Comparison of ENCODE assay signal across 10 cellular contexts in the genomic region with DNA sequence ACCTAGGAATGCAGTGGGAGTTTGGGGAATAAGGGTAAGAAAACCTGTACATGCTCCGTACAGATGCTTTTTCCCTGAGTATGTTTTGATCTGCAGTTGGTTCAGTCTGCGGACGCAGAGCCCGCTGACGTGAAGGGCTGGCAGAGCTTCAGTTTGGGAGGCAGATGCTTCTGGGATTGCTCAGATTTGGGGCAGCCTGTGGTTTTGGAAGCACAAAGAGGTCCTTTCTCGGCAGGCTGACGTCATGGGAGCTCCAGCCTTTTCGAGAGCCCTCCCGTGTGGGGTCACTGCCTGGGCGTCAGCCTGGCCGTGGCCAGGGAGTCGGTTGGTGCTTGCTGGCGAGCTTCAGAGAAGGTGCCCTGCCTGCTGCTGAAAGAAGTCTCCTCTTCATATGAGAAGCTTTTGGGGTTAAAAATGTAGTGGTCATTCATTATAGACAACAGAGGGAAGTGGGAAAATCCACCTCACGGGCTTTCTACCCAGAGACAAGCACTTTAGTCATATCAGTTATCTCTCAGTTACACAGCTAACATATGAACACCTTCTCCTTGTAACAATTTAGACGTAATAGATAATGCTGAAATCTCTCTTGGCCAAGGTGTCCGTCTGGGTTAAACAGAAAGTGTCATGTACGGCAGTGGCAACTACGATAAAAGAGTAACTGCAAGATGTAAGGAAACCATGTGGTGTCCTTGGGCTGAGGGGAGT. TPM values are rescaled to one million over a fixed set of nuclear protein-coding genes. Genes with fewer than 3 reads are reported as not detected.
DNase-seq lines count a peak whose midpoint lies in the region; FAIRE-seq and TF ChIP-seq lines count a peak whose summit lies in the region.
"Had no signal": no experiment of that assay in that cellular context is flagged by ENCODE, and none has a peak within 500 bp of the region (broad histone marks: within the 10 kb centered on the region; RNA-seq: fewer than 3 reads in every experiment).

No MANE protein-coding gene starts in this region.

- DNase-seq in ACHN (peak; percentile 92), MG63 (peak; percentile 96), epidermal melanocyte (ENCODE audit: insufficient read length, low spot score) (peak; percentile 68), D721Med (ENCODE audit: insufficient read length, low spot score) (no peak), retina (no peak), Caco-2 (no peak), NK-92 (lab: John Stamatoyannopoulos, UW; ENCODE audit: unreplicated experiment) (no peak)
- DNase-seq: H9, NCI-H2029 had no signal

- H3K9me3 ChIP-seq in MG63 (no peaks in the 10 kb centered on the region), muscle layer of duodenum (ENCODE audit: control insufficient read depth in 1 of 2, low read length in 2 of 2) (no peaks in the 10 kb centered on the region), Caco-2 (no peaks in the 10 kb centered on the region)

- no peak overlapping the region for H3K27ac Mint-ChIP-seq in Caco-2 (ENCODE audit: unreplicated experiment)

- peaks cover 43% of the 10 kb centered on the region for H3K36me3 Mint-ChIP-seq in Caco-2 (ENCODE audit: insufficient read depth, unreplicated experiment)

- H3K4me1 Mint-ChIP-seq in Caco-2 (ENCODE audit: low read depth, unreplicated experiment): no peaks in the 10 kb centered on the region

- H3K27me3 Mint-ChIP-seq in Caco-2 (ENCODE audit: insufficient read depth, unreplicated experiment): no peaks in the 10 kb centered on the region

- H3K27me3 ChIP-seq in MG63: no peaks in the 10 kb centered on the region
- no peaks in the 10 kb centered on the region for H3K27me3 ChIP-seq in muscle layer of duodenum (ENCODE audit: low read depth, low read length)
- H3K27me3 ChIP-seq in Caco-2 (replicated peaks; ENCODE audit: control insufficient read depth, insufficient read depth, low read length): no peaks in the 10 kb centered on the region

- intact Hi-C loops in Caco-2 (cut with micrococcal nuclease; ENCODE audit: unreplicated experiment): no loop called here

- CTCF ChIA-PET in Caco-2 (lab: Charles Lee): no interaction called here

- no peak overlapping the region for H3K4me3 Mint-ChIP-seq in Caco-2 (ENCODE audit: unreplicated experiment)
- H3K4me3 Mint-ChIP-seq: H9 had no signal

- no TSS peak for BruUV-seq in Caco-2 (replicated peaks; lab: Mats Ljungman, UMichigan)

- no peak for TF ChIP-seq CTCF in D721Med (IDR thresholded peaks at IDR 0.05; ENCODE audit: insufficient read depth, missing control alignments)
- no peak for TF ChIP-seq CTCF in Caco-2 (IDR thresholded peaks at IDR 0.05; ENCODE audit: insufficient read depth in 1 of 2, low read depth in 1 of 2, low read length in 1 of 2, severe bottlenecking in 1 of 2, unreplicated experiment in 1 of 2)

- no peaks in the 10 kb centered on the region for H3K9me3 Mint-ChIP-seq in Caco-2 (ENCODE audit: unreplicated experiment)
- H3K9me3 Mint-ChIP-seq: H9 had no signal

- POLR2A ChIA-PET in Caco-2 (lab: Charles Lee): interaction anchor here (0.6 kb wide), 1 partner anchor 598 kb away, joined by 3 read pairs; no protein-coding TSS in a partner anchor

- H3K36me3 ChIP-seq in MG63: peaks cover 5% of the 10 kb centered on the region; the same call in 1 of the 2 replicates
- H3K36me3 ChIP-seq in muscle layer of duodenum (ENCODE audit: control insufficient read depth in 1 of 2, insufficient read depth in 2 of 2, low read length in 2 of 2): peaks cover 17 to 57% of the 10 kb centered on the region in 2 donors
- H3K36me3 ChIP-seq in Caco-2 (ENCODE audit: control insufficient read depth, insufficient read depth, low read length): peaks cover 6% of the 10 kb centered on the region

- in situ Hi-C loops in ACHN (cut with HindIII; ENCODE audit: low pct_ligation_motif_present, low pct_unique_long_range_greater_than_20kb, low sequenced_read_pairs): no loop called here

- no peak for FAIRE-seq in D721Med (lab: Jason Lieb, UNC)

- H3K27ac ChIP-seq in muscle layer of duodenum (ENCODE audit: low read length): peak overlapping the region; percentile 69

- H3K4me1 ChIP-seq in muscle layer of duodenum (ENCODE audit: control insufficient read depth in 1 of 2, insufficient read depth in 2 of 2, low read length in 2 of 2): peaks cover 0 to 3% of the 10 kb centered on the region in 2 donors
- H3K4me1 ChIP-seq in Caco-2: no peaks in the 10 kb centered on the region

- H3K4me3 ChIP-seq in MG63 (no peak overlapping the region), muscle layer of duodenum (ENCODE audit: low read depth in 1 of 2, low read length in 2 of 2) (no peak overlapping the region), Caco-2 (ENCODE audit: low read depth, low read length) (no peak overlapping the region)

RNA-seq across cellular contexts. Expression of a gene that starts 26.8 kb away (rescaled TPM):
- total RNA-seq in MG63 (2014; rRNA removed; shearing (Covaris generic); ENCODE audit: low replicate concordance): 2.4 and 5.4 TPM in 2 replicates
- total RNA-seq in Caco-2 (2022): 59.5 and 63.6 TPM in 2 replicates

Comparison
In these comparisons a context has a peak if more than half of its experiments do, and no peak if none do; other contexts are left out.
1. DNase-seq: peak in ACHN (single experiment), MG63 (single experiment) and epidermal melanocyte (single experiment); none in D721Med (single experiment), retina (single experiment), Caco-2 (0 of 2) and NK-92 (single experiment).